ENCODE assay signal across 17 cellular contexts in genomic region chr3:105424412-105425152, GRCh38. TPM values are rescaled to one million over a fixed set of nuclear protein-coding genes. Genes with fewer than 3 reads are reported as not detected.
DNase-seq lines count a peak whose midpoint lies in the region; ATAC-seq, FAIRE-seq and TF ChIP-seq lines count a peak whose summit lies in the region.
"Had no signal": no experiment of that assay in that cellular context is flagged by ENCODE, and none has a peak within 500 bp of the region (broad histone marks: within the 10 kb centered on the region; RNA-seq: fewer than 3 reads in every experiment).

No MANE protein-coding gene starts in this region.

- H3K4me1 Mint-ChIP-seq in astrocyte (ENCODE audit: low read depth, unreplicated experiment): peaks cover 7% of the 10 kb centered on the region
- H3K4me1 Mint-ChIP-seq: CD4-positive, alpha-beta memory T cell had no signal

- H3K4me2 ChIP-seq in A549 (no peak overlapping the region), astrocyte (ENCODE audit: low read length) (no peak overlapping the region)
- H3K4me2 ChIP-seq: GM23338 had no signal

- no peaks in the 10 kb centered on the region for H3K9me3 Mint-ChIP-seq in astrocyte (ENCODE audit: unreplicated experiment)
- H3K9me3 Mint-ChIP-seq: GM23338 had no signal

- POLR2A ChIA-PET in A549 (lab: Yijun Ruan, JAX): no interaction called here

- DNase-seq in A549 (ENCODE audit: low read depth in 1 of 2, low spot score in 1 of 2) (no peak), H54 (ENCODE audit: insufficient read length, low spot score) (no peak), astrocyte (ENCODE audit: low read depth) (no peak), NCI-H146 treated with DMSO at 0.1 percent for 48 hours (lab: John Stamatoyannopoulos, UW; ENCODE audit: unreplicated experiment) (no peak), HCEC 1CT (no peak)
- no peak for DNase-seq in activated CD4-positive, alpha-beta T cell treated with anti-CD3 and anti-CD28 coated beads for 4 hours
- DNase-seq: 8988T; C1 segment of cervical spinal cord; Calu3; CD4-positive, alpha-beta memory T cell; COR-L47; DMS79 treated with DMSO at 0.1 percent for 48 hours; GF-D8 had no signal

- no peak for ATAC-seq in A549
- peak; percentile 52 for ATAC-seq in HG02798 (IDR thresholded peaks at IDR 0.05; ENCODE audit: poor library complexity, unreplicated experiment)
- ATAC-seq: GM23338 had no signal

- CTCF ChIA-PET in A549 (lab: Yijun Ruan, JAX): no interaction called here

- H3K4me1 ChIP-seq in A549 (peaks cover 41% of the 10 kb centered on the region), astrocyte (ENCODE audit: insufficient read depth, low read length) (no peaks in the 10 kb centered on the region)
- H3K4me1 ChIP-seq: HAP-1 had no signal

- H3K9ac ChIP-seq in astrocyte (ENCODE audit: low read length): no peak overlapping the region

- no peak overlapping the region for H3K27ac ChIP-seq in A549
- no peak overlapping the region for H3K27ac ChIP-seq in astrocyte (ENCODE audit: low read depth, low read length)

- no peak for TF ChIP-seq EP300 in A549 (IDR thresholded peaks at IDR 0.05)

- no peak overlapping the region for H3K27ac Mint-ChIP-seq in astrocyte (ENCODE audit: unreplicated experiment)
- H3K27ac Mint-ChIP-seq: CD4-positive, alpha-beta memory T cell; GM23338 had no signal

- no peaks in the 10 kb centered on the region for H3K36me3 Mint-ChIP-seq in astrocyte (ENCODE audit: low read depth, unreplicated experiment)
- H3K36me3 Mint-ChIP-seq: CD4-positive, alpha-beta memory T cell had no signal

- no peaks in the 10 kb centered on the region for H3K27me3 ChIP-seq in astrocyte (ENCODE audit: insufficient read depth, low read length)

- 46% methylated on average over 2 of the region's 2 CpGs for WGBS in A549 (ENCODE audit: missing lambda C conversion rate)

- no peak for TF ChIP-seq RAD21 in A549 (conservative IDR thresholded peaks at IDR 0.05 in 1 of 2, IDR thresholded peaks at IDR 0.05 in 1 of 2)

- H2AFZ ChIP-seq in astrocyte (ENCODE audit: low read depth, low read length): no peak overlapping the region
- H2AFZ ChIP-seq: GM23338 had no signal

- H3K79me2 ChIP-seq in astrocyte (ENCODE audit: insufficient read depth, low read length): peaks cover 91% of the 10 kb centered on the region

- H3K27me3 Mint-ChIP-seq in astrocyte (ENCODE audit: low read depth, unreplicated experiment): no peaks in the 10 kb centered on the region
- H3K27me3 Mint-ChIP-seq: CD4-positive, alpha-beta memory T cell had no signal

- H3K9me3 ChIP-seq in A549 (no peaks in the 10 kb centered on the region), astrocyte (ENCODE audit: insufficient read depth, low read depth, low read length) (no peaks in the 10 kb centered on the region)
- H3K9me3 ChIP-seq: HAP-1 had no signal

- H3K4me3 ChIP-seq in A549 (no peak overlapping the region), astrocyte (ENCODE audit: insufficient read depth, low read depth, low read length) (no peak overlapping the region)
- H3K4me3 ChIP-seq: GM23338, HAP-1 had no signal

- FAIRE-seq in A549 (lab: Jason Lieb, UNC) (no peak), H54 (lab: Jason Lieb, UNC) (peak; percentile 48), astrocyte (lab: Jason Lieb, UNC) (peak; percentile 9)
- FAIRE-seq: GM12892 had no signal

- H4K20me1 ChIP-seq in astrocyte (ENCODE audit: insufficient read depth, low read length): peaks cover 8% of the 10 kb centered on the region

- H3K36me3 ChIP-seq in astrocyte (ENCODE audit: insufficient read depth, low read length): no peaks in the 10 kb centered on the region
- H3K36me3 ChIP-seq: HAP-1 had no signal

- H3K4me3 Mint-ChIP-seq in astrocyte (ENCODE audit: unreplicated experiment): no peak overlapping the region
- H3K4me3 Mint-ChIP-seq: CD4-positive, alpha-beta memory T cell; GM23338 had no signal

- TF ChIP-seq POLR2A in A549 (IDR thresholded peaks at IDR 0.05; ENCODE audit: low read length): no peak
- TF ChIP-seq POLR2A in H54 (IDR thresholded peaks at IDR 0.05; ENCODE audit: low read depth, low read length): no peak

- TF ChIP-seq CTCF in A549 (IDR thresholded peaks at IDR 0.05) (no peak), astrocyte (IDR thresholded peaks at IDR 0.05; ENCODE audit: insufficient read depth, low read depth, low read length) (no peak)

TF ChIP-seq in A549, 52 proteins besides CTCF, POLR2A, EP300 and RAD21:
- TF ChIP-seq ESRRA (IDR thresholded peaks at IDR 0.05; ENCODE audit: borderline replicate concordance, low read length) (no peak), MAFK (IDR thresholded peaks at IDR 0.05; ENCODE audit: partially characterized antibody) (peak; percentile 72), HMGXB4 (CRISPR knock-in tag; IDR thresholded peaks at IDR 0.05; ENCODE audit: borderline replicate concordance) (no peak)

RNA-seq across cellular contexts. Expression of gene ALCAM, which starts 57.9 kb away (rescaled TPM):
- polyA plus RNA-seq in A549 (2011; rRNA removed): 145 and 170 TPM in 2 replicates
- polyA plus RNA-seq in A549 (2012; cell fraction: cytosol; rRNA removed): 15.0 and 15.4 TPM in 2 replicates
- 17.2 and 18.6 TPM in 2 replicates for polyA plus RNA-seq in A549 (2012; cell fraction: nucleus; rRNA removed)
- polyA plus RNA-seq in A549 (2017; fragmentation: RNase III; extraction: RNeasy Plus Mini Kit Qiagen cat#74134 plus additional on column Dnase treatment): 53.1 to 57.1 TPM (median 54.2 TPM) in 3 replicates
- polyA minus RNA-seq in A549 (2011; rRNA and poly(A)+ RNA removed): 67.2 and 68.7 TPM in 2 replicates
- total RNA-seq in astrocyte: 137 and 154 TPM in 2 replicates
